1 cellular context compared by ENCODE assay signal in genomic region chr2:172048996-172049503, GRCh38.
TF ChIP-seq lines count a peak whose summit lies in the region.

No MANE protein-coding gene starts in this region.

TF ChIP-seq in K562, 482 proteins besides CTCF, POLR2A, EP300 and RAD21 (continued from another document):
- no peak for TF ChIP-seq ZNF518B (CRISPR knock-in tag; IDR thresholded peaks at IDR 0.05)
- no peak; the same call in 1 of the 2 replicates for TF ChIP-seq MTA2 (IDR thresholded peaks at IDR 0.05; ENCODE audit: low read depth)
- no peak for TF ChIP-seq ZSCAN29 (IDR thresholded peaks at IDR 0.05)
- TF ChIP-seq ZBTB7A (IDR thresholded peaks at IDR 0.05; ENCODE audit: borderline replicate concordance, control insufficient read depth, low read depth, low read length): no peak
- TF ChIP-seq ZNF639 (CRISPR knock-in tag; conservative IDR thresholded peaks at IDR 0.05 in 1 of 2, IDR thresholded peaks at IDR 0.05 in 1 of 2): peak in 1 of 2 experiments; percentile 44; a peak in 1 of 4 replicates
- TF ChIP-seq CXXC5 (CRISPR knock-in tag; IDR thresholded peaks at IDR 0.05): no peak; the same call in none of the 2 replicates
- TF ChIP-seq ELK1 (CRISPR knock-in tag; IDR thresholded peaks at IDR 0.05): no peak
- TF ChIP-seq ZNF184 (CRISPR knock-in tag; IDR thresholded peaks at IDR 0.05): no peak
- TF ChIP-seq FOXA3 (CRISPR knock-in tag; conservative IDR thresholded peaks at IDR 0.05 in 1 of 2, IDR thresholded peaks at IDR 0.05 in 1 of 2): no peak
- TF ChIP-seq RBM17 (IDR thresholded peaks at IDR 0.05; ENCODE audit: borderline replicate concordance, low read depth, low read length): no peak
- no peak for TF ChIP-seq CHD1 (IDR thresholded peaks at IDR 0.05; ENCODE audit: low read length)
- no peak for TF ChIP-seq GATA2 (CRISPR knock-in tag; IDR thresholded peaks at IDR 0.05)
- TF ChIP-seq CBX3 (IDR thresholded peaks at IDR 0.05; ENCODE audit: borderline replicate concordance in 1 of 2, low read length in 2 of 2): no peak
- TF ChIP-seq SMARCA4 (IDR thresholded peaks at IDR 0.05): peak; percentile 56; the same call in 1 of the 2 replicates
- TF ChIP-seq NKRF (IDR thresholded peaks at IDR 0.05; ENCODE audit: borderline replicate concordance): no peak
- TF ChIP-seq ZFP1 (CRISPR knock-in tag; IDR thresholded peaks at IDR 0.05): no peak
- no peak for TF ChIP-seq ZNF23 (CRISPR knock-in tag; IDR thresholded peaks at IDR 0.05)
- TF ChIP-seq ARID4B (CRISPR knock-in tag; IDR thresholded peaks at IDR 0.05): no peak
- TF ChIP-seq ZBTB34 (CRISPR knock-in tag; IDR thresholded peaks at IDR 0.05): no peak
- no peak for TF ChIP-seq FOXK1 (CRISPR knock-in tag; IDR thresholded peaks at IDR 0.05; ENCODE audit: borderline replicate concordance)
- no peak for TF ChIP-seq TBL1XR1 (IDR thresholded peaks at IDR 0.05; ENCODE audit: low read length in 2 of 2)
- TF ChIP-seq ZNF197 (CRISPR knock-in tag; IDR thresholded peaks at IDR 0.05; ENCODE audit: low read depth): 0 out of 2 replicates have a peak, but pooled peaks have one; percentile 59
- TF ChIP-seq RBFOX2 (IDR thresholded peaks at IDR 0.05; ENCODE audit: low read depth, low read length): peak; percentile 37; the same call in 1 of the 2 replicates
- TF ChIP-seq EZH2 (IDR thresholded peaks at IDR 0.05; ENCODE audit: borderline replicate concordance, low read depth, low read length): no peak
- no peak for TF ChIP-seq BMI1 (IDR thresholded peaks at IDR 0.05; ENCODE audit: low read length)
- TF ChIP-seq CREB3 (tag; conservative IDR thresholded peaks at IDR 0.05; ENCODE audit: low read depth): 0 out of 2 replicates have a peak, but pooled peaks have one; percentile 15
- no peak for TF ChIP-seq MED1 (CRISPR knock-in tag; IDR thresholded peaks at IDR 0.05; ENCODE audit: borderline replicate concordance)
- no peak for TF ChIP-seq PTBP1 (IDR thresholded peaks at IDR 0.05; ENCODE audit: low read depth, low read length)
- TF ChIP-seq ATF2 (CRISPR knock-in tag; IDR thresholded peaks at IDR 0.05): no peak
- TF ChIP-seq SP2 (IDR thresholded peaks at IDR 0.05; ENCODE audit: extremely low read depth, low read depth, low read length, poor library complexity, severe bottlenecking): no peak
TF ChIP-seq in K562: peak in this region for 29.
